8 cellular contexts compared by ENCODE assay signal in genomic region chr9:19379283-19379682, GRCh38. TPM values are rescaled to one million over a fixed set of nuclear protein-coding genes. Genes with fewer than 3 reads are reported as not detected.
DNase-seq lines count a peak whose midpoint lies in the region; ATAC-seq and TF ChIP-seq lines count a peak whose summit lies in the region.

No MANE protein-coding gene starts in this region.

- H3K27ac ChIP-seq in heart left ventricle (peak overlapping the region; percentile 64 to 97 (median 91)), lower lobe of right lung (peak overlapping the region; percentile 94), urinary bladder (ENCODE audit: low read depth) (peak overlapping the region; percentile 61)

- ATAC-seq in heart left ventricle (no peak), Right ventricle myocardium inferior (no peak), lower lobe of right lung (peak in 1 of 2 donors; percentile 1), HG02970 (IDR thresholded peaks at IDR 0.05; ENCODE audit: low FRiP score, unreplicated experiment) (no peak)

- H3K4me3 ChIP-seq in heart left ventricle = peak overlapping the region; percentile 44 to 86 (median 75)
- peak overlapping the region; percentile 85 for H3K4me3 ChIP-seq in lower lobe of right lung
- H3K4me3 ChIP-seq in urinary bladder (ENCODE audit: low read depth, low read length) = peak overlapping the region; percentile 59

- H3K4me1 ChIP-seq in heart left ventricle = peaks cover 0 to 38% (median 18%) of the 10 kb centered on the region in 12 donors
- peaks cover 28% of the 10 kb centered on the region for H3K4me1 ChIP-seq in lower lobe of right lung
- no peaks in the 10 kb centered on the region for H3K4me1 ChIP-seq in urinary bladder (ENCODE audit: insufficient read depth)

- intact Hi-C loops in heart left ventricle (cut with DNase I) (loop anchor here in 7 of 10 donors (5.0 to 10.0 kb wide), 8 partner anchors 74 to 284 kb away; partner anchors contain the start of genes DENND4C (in 1 of the 7), HAUS6 (in 1 of the 7) and PLIN2 (in 1 of the 7)), Right ventricle myocardium inferior (cut with DNase I) (loop anchor here (10.0 kb wide), 2 partner anchors 144 to 294 kb away; partner anchors contain the start of gene DENND4C), lower lobe of right lung (cut with DNase I) (no loop called here)

- H3K36me3 ChIP-seq in heart left ventricle (peaks cover 0 to 52% (median 46%) of the 10 kb centered on the region in 9 donors), lower lobe of right lung (peaks cover 50% of the 10 kb centered on the region), urinary bladder (ENCODE audit: insufficient read depth) (peaks cover 5% of the 10 kb centered on the region)

- TF ChIP-seq CTCF in heart left ventricle (IDR thresholded peaks at IDR 0.05) (no peak), lower lobe of right lung (IDR thresholded peaks at IDR 0.05) (no peak)

- 7 to 10% (median 8%) methylated on average over 12 of the region's 12 CpGs for WGBS in heart left ventricle, 4 donors
- WGBS in urinary bladder = 6% methylated on average over 12 of the region's 12 CpGs

- TF ChIP-seq POLR2A in heart left ventricle (IDR thresholded peaks at IDR 0.05) = no peak

- H3K27me3 ChIP-seq in heart left ventricle (no peaks in the 10 kb centered on the region), lower lobe of right lung (ENCODE audit: low read depth) (no peaks in the 10 kb centered on the region)

- DNase-seq in heart left ventricle = no peak
- no peak for DNase-seq in Right ventricle myocardium inferior (ENCODE audit: missing footprints)
- DNase-seq in astrocyte of the hippocampus (ENCODE audit: low read depth, low spot score) = peak; percentile 28
- DNase-seq in lower lobe of right lung = no peak
- no peak for DNase-seq in T-helper 9 cell
- no peak for DNase-seq in SKM-1 treated with dmso at 0.1 percent for 144 hours (lab: John Stamatoyannopoulos, UW; ENCODE audit: unreplicated experiment)

- H3K9me3 ChIP-seq in heart left ventricle (no peaks in the 10 kb centered on the region), lower lobe of right lung (no peaks in the 10 kb centered on the region)

RNA-seq across cellular contexts. Expression of gene RPS6, which starts 0.8 kb away (rescaled TPM):
- total RNA-seq in heart left ventricle = 1,000 to 10,000 TPM in 4 of 9 donors, 100 to 1,000 TPM in 5; 589 to 1,268 (median 975) TPM
- 1,000 to 10,000 TPM; 1,493 to 1,652 TPM for polyA plus RNA-seq in heart left ventricle
- 991 TPM for total RNA-seq in Right ventricle myocardium inferior
- total RNA-seq in lower lobe of right lung = 1,544 TPM
- total RNA-seq in urinary bladder = 2,118 TPM
- polyA plus RNA-seq in urinary bladder = 2,277 TPM

RNA-seq across cellular contexts. Expression of gene ACER2, which starts 29.5 kb away (rescaled TPM):
- 1 to 10 TPM; 1.6 to 4.5 (median 3.9) TPM for total RNA-seq in heart left ventricle
- polyA plus RNA-seq in heart left ventricle = 1 to 10 TPM in 1 of 2 donors, under 1 TPM in 1; 0.95 to 1.5 TPM
- 3.2 TPM for total RNA-seq in Right ventricle myocardium inferior
- 5.9 TPM for total RNA-seq in lower lobe of right lung
- total RNA-seq in urinary bladder = 57.7 TPM
- polyA plus RNA-seq in urinary bladder = 5.1 TPM
